In the genomic region with DNA sequence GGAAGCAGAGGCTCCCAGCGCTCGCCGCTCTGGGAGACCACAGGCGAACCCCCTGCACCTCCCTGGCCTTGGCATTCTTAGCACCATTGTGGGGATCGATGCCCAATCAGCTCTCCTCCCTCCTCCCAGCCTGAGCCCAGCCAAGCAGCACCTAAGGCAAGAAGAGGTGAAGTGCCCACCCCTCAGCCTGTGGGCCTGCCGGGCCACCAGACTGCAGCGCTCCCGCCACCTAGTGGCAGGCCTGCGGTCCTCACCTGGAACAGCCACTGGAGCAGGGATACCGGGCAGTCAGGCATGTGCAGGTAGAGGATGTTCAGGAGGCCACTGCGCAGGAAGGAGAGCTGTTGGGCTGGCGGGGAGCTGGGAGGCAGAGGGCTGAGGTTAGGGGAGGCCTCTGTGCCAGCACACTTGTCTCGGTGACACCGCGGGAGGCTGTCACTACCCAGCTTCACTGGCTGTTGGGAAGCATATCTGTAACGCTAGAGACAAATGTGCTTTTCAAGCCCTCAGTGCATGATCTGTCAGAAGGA, we compare ENCODE assay signal across 8 cellular contexts. TPM values are rescaled to one million over a fixed set of nuclear protein-coding genes. Genes with fewer than 3 reads are reported as not detected.
A peak's percentile ranks its signal among the peaks of the same experiment; 100 is the strongest.
DNase-seq lines count a peak whose midpoint lies in the region; ATAC-seq, FAIRE-seq and TF ChIP-seq lines count a peak whose summit lies in the region.

No MANE protein-coding gene starts in this region.

- H3K36me3 ChIP-seq in OCI-LY3 (replicated peaks; ENCODE audit: low read depth, low read length), result no peaks in the 10 kb centered on the region

- H3K9me3 ChIP-seq in OCI-LY3 (ENCODE audit: insufficient read depth, low read length), result no peaks in the 10 kb centered on the region

- peaks cover 4 to 27% (median 15%) of the 10 kb centered on the region in 3 donors for H3K27me3 Mint-ChIP-seq in naive B cell

- no peak overlapping the region for H3K27ac ChIP-seq in OCI-LY3 (ENCODE audit: low read length)

- H3K27me3 ChIP-seq in OCI-LY3 (ENCODE audit: low read depth, low read length), result peaks cover 18% of the 10 kb centered on the region; the same call in 1 of the 2 replicates

- no peaks in the 10 kb centered on the region for H4K20me1 ChIP-seq in OCI-LY3 (ENCODE audit: insufficient read depth, low read length)

- no peak overlapping the region for H3K9ac ChIP-seq in OCI-LY3 (ENCODE audit: low read length)

- H3K79me2 ChIP-seq in OCI-LY3 (ENCODE audit: low read length), result no peaks in the 10 kb centered on the region

- ATAC-seq in esophagus mucosa (peak; percentile 89), naive B cell (ENCODE audit: low read depth in 2 of 2) (peak; percentile 88 to 90), HG02623 (IDR thresholded peaks at IDR 0.05; ENCODE audit: unreplicated experiment) (no peak)

- peaks cover 9% of the 10 kb centered on the region for H3K4me1 ChIP-seq in OCI-LY3 (ENCODE audit: low read length)

- peaks cover 7 to 26% (median 21%) of the 10 kb centered on the region in 3 donors for H3K4me1 Mint-ChIP-seq in naive B cell

- H3K27ac Mint-ChIP-seq in naive B cell, result peak overlapping the region in 1 of 6 donors; percentile 76

- no peak overlapping the region for H3K4me2 ChIP-seq in OCI-LY3 (ENCODE audit: low read length)

- no peak overlapping the region for H3K4me3 ChIP-seq in OCI-LY3 (ENCODE audit: low read length)

- no peaks in the 10 kb centered on the region for H3K9me3 Mint-ChIP-seq in naive B cell

- H3K36me3 Mint-ChIP-seq in naive B cell, result no peaks in the 10 kb centered on the region

- FAIRE-seq in HTR-8/SVneo (lab: Jason Lieb, UNC), result peak; percentile 99

- H2AFZ ChIP-seq in OCI-LY3 (ENCODE audit: low read depth, low read length), result no peak overlapping the region

- H3K4me3 Mint-ChIP-seq in naive B cell, result peak overlapping the region in 1 of 8 donors; percentile 66

- DNase-seq in ELF-1 (ENCODE audit: low read depth, low spot score) (peak; percentile 92), HTR-8/SVneo (ENCODE audit: insufficient read length, low spot score) (peak; percentile 95), activated T-cell treated with anti-CD3 and anti-CD28 coated beads for 4 hours (peak; percentile 60), naive B cell (peak; percentile 53)
- peak; percentile 41 to 48 for DNase-seq in stimulated activated CD8-positive, alpha-beta memory T cell treated with anti-CD3 and anti-CD28 coated beads, Interleukin-7, amount 100 ng/mL, for 48 hours (ENCODE audit: extremely low read depth in 1 of 2, low read depth in 1 of 2)

- peak; percentile 92 for TF ChIP-seq CTCF in OCI-LY3 (IDR thresholded peaks at IDR 0.05; ENCODE audit: low read depth, low read length)

RNA-seq across cellular contexts. Expression of a gene that starts 35.2 kb away (rescaled TPM):
- total RNA-seq in esophagus mucosa, result 0.44 TPM
- polyA plus RNA-seq in naive B cell (ENCODE audit: low read depth in 6 of 6), result not detected

Comparison
In these comparisons a context has a peak if more than half of its experiments do, and no peak if none do; other contexts are left out.
1. DNase-seq: peak in every context shown above with its lines; median percentile 95 in HTR-8/SVneo; 92 in ELF-1; 60 in activated T-cell treated with anti-CD3 and anti-CD28 coated beads for 4 hours; 53 in naive B cell; 44 in stimulated activated CD8-positive, alpha-beta memory T cell treated with anti-CD3 and anti-CD28 coated beads, Interleukin-7, amount 100 ng/mL, for 48 hours.